ENCODE assay signal across 33 cellular contexts in the genomic region with DNA sequence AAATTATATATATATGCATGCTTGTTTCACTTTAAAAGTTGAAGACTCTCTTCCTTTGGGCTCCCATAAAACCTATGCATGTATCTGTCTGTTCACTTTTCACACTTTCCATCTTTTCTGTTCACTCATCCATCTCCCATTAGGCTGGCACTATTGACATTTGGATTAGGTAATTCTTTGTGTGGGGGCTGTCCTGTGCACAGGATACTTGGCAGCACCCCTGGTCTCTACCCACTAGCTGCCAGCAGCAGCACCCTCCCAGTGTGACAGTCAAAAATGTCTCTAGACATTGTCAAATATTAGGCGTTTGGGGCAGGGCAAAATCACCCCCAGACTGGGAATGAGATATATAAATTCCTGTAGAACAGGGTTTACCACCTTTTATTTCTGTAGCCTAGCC.
"Had no signal": no experiment of that assay in that cellular context is flagged by ENCODE, and none has a peak within 500 bp of the region (broad histone marks: within the 10 kb centered on the region; RNA-seq: fewer than 3 reads in every experiment).

No MANE protein-coding gene starts in this region.

- ATAC-seq: activated CD4-positive, alpha-beta T cell treated with anti-CD3 and anti-CD28 coated beads for 36 hours; activated CD8-positive, alpha-beta memory T cell treated with anti-CD3 and anti-CD28 coated beads, Interleukin-2, amount 10 ng/mL, durations not matched to agents 7 days and 5 days; activated CD8-positive, alpha-beta T cell treated with anti-CD3 and anti-CD28 coated beads, Interleukin-2, amount 10 ng/mL, durations not matched to agents 7 days and 5 days; activated naive CD8-positive, alpha-beta T cell treated with anti-CD3 and anti-CD28 coated beads, Interleukin-2, amount 50 U/mL, for 24 hours had no signal

- H3K9me3 Mint-ChIP-seq: activated CD4-positive, alpha-beta memory T cell treated with anti-CD3 and anti-CD28 coated beads, Interleukin-2, amount 10 ng/mL, durations not matched to agents 7 days and 5 days; activated CD4-positive, alpha-beta T cell treated with anti-CD3 and anti-CD28 coated beads, Interleukin-2, amount 10 ng/mL, durations not matched to agents 7 days and 5 days; activated naive CD4-positive, alpha-beta T cell treated with anti-CD3 and anti-CD28 coated beads, Interleukin-2, amount 10 ng/mL, durations not matched to agents 7 days and 5 days; activated naive CD4-positive, alpha-beta T cell treated with anti-CD3 and anti-CD28 coated beads, Interleukin-2, amount 50 U/mL, for 24 hours; activated T-cell treated with anti-CD3 and anti-CD28 coated beads, Interleukin-2, amount 50 U/mL, for 24 hours; activated T-helper 2 cell treated with anti-CD3 and anti-CD28 coated beads, Interferon-gamma antibody, Interleukin-2, Interleukin-4, amounts not matched to agents 10 μg/mL and 5 μg/mL and 100 μg/mL, durations not matched to agents 14 hours and 24 hours and 36 hours; T-helper 1 cell treated with Interleukin-12 subunit alpha and Interleukin-12 subunit beta and Interleukin-4 antibody, amounts not matched to agents 30 μg/mL and 1 μg/mL, for 36 hours; T-helper 2 cell treated with Interferon-gamma antibody and Interleukin-4, amounts not matched to agents 5 μg/mL and 100 μg/mL, for 36 hours had no signal

- H3K4me1 Mint-ChIP-seq: activated B cell treated with CpG ODN at 0.5 μM for 24 hours; activated CD4-positive, alpha-beta memory T cell treated with anti-CD3 and anti-CD28 coated beads, Interleukin-2, amount 10 ng/mL, durations not matched to agents 7 days and 5 days; activated CD4-positive, alpha-beta T cell treated with anti-CD3 and anti-CD28 coated beads for 36 hours; activated CD4-positive, alpha-beta T cell treated with anti-CD3 and anti-CD28 coated beads, Interleukin-2, amount 10 ng/mL, durations not matched to agents 7 days and 5 days; activated CD8-positive, alpha-beta memory T cell treated with anti-CD3 and anti-CD28 coated beads, Interleukin-2, amount 10 ng/mL, durations not matched to agents 7 days and 5 days; activated naive CD4-positive, alpha-beta T cell treated with anti-CD3 and anti-CD28 coated beads, Interleukin-2, amount 10 ng/mL, durations not matched to agents 7 days and 5 days; activated naive CD4-positive, alpha-beta T cell treated with anti-CD3 and anti-CD28 coated beads, Interleukin-2, amount 50 U/mL, for 24 hours; activated naive CD8-positive, alpha-beta T cell treated with anti-CD3 and anti-CD28 coated beads, Interleukin-2, amount 10 ng/mL, durations not matched to agents 7 days and 5 days; activated naive CD8-positive, alpha-beta T cell treated with anti-CD3 and anti-CD28 coated beads, Interleukin-2, amount 50 U/mL, for 24 hours; central memory CD8-positive, alpha-beta T cell had no signal

- H3K36me3 Mint-ChIP-seq: activated CD8-positive, alpha-beta memory T cell treated with anti-CD3 and anti-CD28 coated beads, Interleukin-2, amount 10 ng/mL, durations not matched to agents 7 days and 5 days; activated naive CD4-positive, alpha-beta T cell treated with anti-CD3 and anti-CD28 coated beads, Interleukin-2, amount 10 ng/mL, durations not matched to agents 7 days and 5 days; brain had no signal

- H3K27ac Mint-ChIP-seq: activated B cell treated with CpG ODN at 0.5 μM for 24 hours; activated CD4-positive, alpha-beta memory T cell treated with anti-CD3 and anti-CD28 coated beads, Interleukin-2, amount 10 ng/mL, durations not matched to agents 7 days and 5 days; activated CD4-positive, alpha-beta T cell treated with anti-CD3 and anti-CD28 coated beads for 36 hours; activated CD4-positive, alpha-beta T cell treated with anti-CD3 and anti-CD28 coated beads, Interleukin-2, amount 10 ng/mL, durations not matched to agents 7 days and 5 days; activated CD8-positive, alpha-beta memory T cell treated with anti-CD3 and anti-CD28 coated beads, Interleukin-2, amount 10 ng/mL, durations not matched to agents 7 days and 5 days; activated CD8-positive, alpha-beta T cell treated with anti-CD3 and anti-CD28 coated beads, Interleukin-2, amount 10 ng/mL, durations not matched to agents 7 days and 5 days; activated naive CD4-positive, alpha-beta T cell treated with anti-CD3 and anti-CD28 coated beads, Interleukin-2, amount 10 ng/mL, durations not matched to agents 7 days and 5 days; activated naive CD4-positive, alpha-beta T cell treated with anti-CD3 and anti-CD28 coated beads, Interleukin-2, amount 50 U/mL, for 24 hours; activated naive CD8-positive, alpha-beta T cell; activated naive CD8-positive, alpha-beta T cell treated with anti-CD3 and anti-CD28 coated beads, Interleukin-2, amount 10 ng/mL, durations not matched to agents 7 days and 5 days; activated naive CD8-positive, alpha-beta T cell treated with anti-CD3 and anti-CD28 coated beads, Interleukin-2, amount 50 U/mL, for 24 hours; activated T-cell treated with anti-CD3 and anti-CD28 coated beads, Interleukin-2, amount 50 U/mL, for 24 hours; activated T-helper 2 cell treated with anti-CD3 and anti-CD28 coated beads, Interferon-gamma antibody, Interleukin-2, Interleukin-4, amounts not matched to agents 10 μg/mL and 5 μg/mL and 100 μg/mL, durations not matched to agents 14 hours and 24 hours and 36 hours; T-helper 1 cell treated with Interleukin-12 subunit alpha and Interleukin-12 subunit beta and Interleukin-4 antibody, amounts not matched to agents 30 μg/mL and 1 μg/mL, for 36 hours; T-helper 2 cell treated with Interferon-gamma antibody and Interleukin-4, amounts not matched to agents 5 μg/mL and 100 μg/mL, for 36 hours had no signal

- H3K4me3 Mint-ChIP-seq: activated B cell treated with CpG ODN at 0.5 μM for 24 hours; activated CD4-positive, alpha-beta memory T cell treated with anti-CD3 and anti-CD28 coated beads, Interleukin-2, amount 10 ng/mL, durations not matched to agents 7 days and 5 days; activated CD4-positive, alpha-beta T cell treated with anti-CD3 and anti-CD28 coated beads for 36 hours; activated CD4-positive, alpha-beta T cell treated with anti-CD3 and anti-CD28 coated beads, Interleukin-2, amount 10 ng/mL, durations not matched to agents 7 days and 5 days; activated CD8-positive, alpha-beta memory T cell treated with anti-CD3 and anti-CD28 coated beads, Interleukin-2, amount 10 ng/mL, durations not matched to agents 7 days and 5 days; activated CD8-positive, alpha-beta T cell treated with anti-CD3 and anti-CD28 coated beads, Interleukin-2, amount 10 ng/mL, durations not matched to agents 7 days and 5 days; activated naive CD4-positive, alpha-beta T cell treated with anti-CD3 and anti-CD28 coated beads, Interleukin-2, amount 10 ng/mL, durations not matched to agents 7 days and 5 days; activated naive CD4-positive, alpha-beta T cell treated with anti-CD3 and anti-CD28 coated beads, Interleukin-2, amount 50 U/mL, for 24 hours; activated naive CD8-positive, alpha-beta T cell; activated naive CD8-positive, alpha-beta T cell treated with anti-CD3 and anti-CD28 coated beads, Interleukin-2, amount 10 ng/mL, durations not matched to agents 7 days and 5 days; activated naive CD8-positive, alpha-beta T cell treated with anti-CD3 and anti-CD28 coated beads, Interleukin-2, amount 50 U/mL, for 24 hours; activated T-cell treated with anti-CD3 and anti-CD28 coated beads, Interleukin-2, amount 50 U/mL, for 24 hours; brain; central memory CD8-positive, alpha-beta T cell; T-helper 1 cell treated with Interleukin-12 subunit alpha and Interleukin-12 subunit beta and Interleukin-4 antibody, amounts not matched to agents 30 μg/mL and 1 μg/mL, for 36 hours; T-helper 2 cell treated with Interferon-gamma antibody and Interleukin-4, amounts not matched to agents 5 μg/mL and 100 μg/mL, for 36 hours had no signal

- DNase-seq: activated B cell treated with CpG ODN at 0.5 μM for 24 hours; activated CD4-positive, alpha-beta memory T cell treated with anti-CD3 and anti-CD28 coated beads, Interleukin-2, amount 10 ng/mL, durations not matched to agents 7 days and 5 days; activated CD4-positive, alpha-beta T cell treated with anti-CD3 and anti-CD28 coated beads for 1 hour; activated CD4-positive, alpha-beta T cell treated with anti-CD3 and anti-CD28 coated beads for 36 hours; activated CD4-positive, alpha-beta T cell treated with anti-CD3 and anti-CD28 coated beads for 48 hours; activated CD4-positive, alpha-beta T cell treated with anti-CD3 and anti-CD28 coated beads, Interleukin-2, amount 10 ng/mL, durations not matched to agents 7 days and 5 days; activated CD4-positive, alpha-beta T cell treated with anti-CD3 and anti-CD28 coated beads, Interleukin-2, amount 50 U/mL, for 48 hours; activated CD8-positive, alpha-beta memory T cell treated with anti-CD3 and anti-CD28 coated beads for 24 hours; activated CD8-positive, alpha-beta memory T cell treated with anti-CD3 and anti-CD28 coated beads, Interleukin-2, amount 10 ng/mL, durations not matched to agents 7 days and 5 days; activated CD8-positive, alpha-beta memory T cell treated with anti-CD3 and anti-CD28 coated beads, Interleukin-2, amount 50 U/mL, for 48 hours; activated CD8-positive, alpha-beta T cell treated with anti-CD3 and anti-CD28 coated beads, Interleukin-2, amount 10 ng/mL, durations not matched to agents 7 days and 5 days; activated effector memory CD4-positive, alpha-beta T cell treated with Interleukin-2 at 50 U/mL for 16 hours; activated gamma-delta T cell; activated naive CD4-positive, alpha-beta T cell treated with anti-CD3 and anti-CD28 coated beads, Interleukin-2, amount 10 ng/mL, durations not matched to agents 7 days and 5 days; activated naive CD4-positive, alpha-beta T cell treated with Interleukin-2 at 50 U/mL for 16 hours; activated naive CD8-positive, alpha-beta T cell treated with anti-CD3 and anti-CD28 coated beads, Interleukin-2, amount 10 ng/mL, durations not matched to agents 7 days and 5 days; activated naive CD8-positive, alpha-beta T cell treated with anti-CD3 and anti-CD28 coated beads, Interleukin-2, amount 50 U/mL, for 24 hours; activated T-cell treated with anti-CD3 and anti-CD28 coated beads, Interleukin-2, amount 50 U/mL, for 24 hours; activated T-cell treated with anti-CD3 and anti-CD28 coated beads, Interleukin-2, amount 50 U/mL, for 48 hours; amygdala; anterior cingulate cortex; caudate nucleus; cerebellar nuclear complex; T-helper 1 cell; T-helper 2 cell; T-helper 9 cell had no signal

- H3K27me3 Mint-ChIP-seq: activated B cell treated with CpG ODN at 0.5 μM for 24 hours; activated CD4-positive, alpha-beta memory T cell treated with anti-CD3 and anti-CD28 coated beads, Interleukin-2, amount 10 ng/mL, durations not matched to agents 7 days and 5 days; activated CD4-positive, alpha-beta T cell treated with anti-CD3 and anti-CD28 coated beads for 36 hours; activated CD4-positive, alpha-beta T cell treated with anti-CD3 and anti-CD28 coated beads, Interleukin-2, amount 10 ng/mL, durations not matched to agents 7 days and 5 days; activated CD8-positive, alpha-beta memory T cell treated with anti-CD3 and anti-CD28 coated beads, Interleukin-2, amount 10 ng/mL, durations not matched to agents 7 days and 5 days; activated naive CD4-positive, alpha-beta T cell treated with anti-CD3 and anti-CD28 coated beads, Interleukin-2, amount 10 ng/mL, durations not matched to agents 7 days and 5 days; activated naive CD4-positive, alpha-beta T cell treated with anti-CD3 and anti-CD28 coated beads, Interleukin-2, amount 50 U/mL, for 24 hours; activated naive CD8-positive, alpha-beta T cell; activated naive CD8-positive, alpha-beta T cell treated with anti-CD3 and anti-CD28 coated beads, Interleukin-2, amount 10 ng/mL, durations not matched to agents 7 days and 5 days; activated naive CD8-positive, alpha-beta T cell treated with anti-CD3 and anti-CD28 coated beads, Interleukin-2, amount 50 U/mL, for 24 hours; activated T-cell treated with anti-CD3 and anti-CD28 coated beads, Interleukin-2, amount 50 U/mL, for 24 hours; brain had no signal
